21 cellular contexts compared by ENCODE assay signal in the genomic region with DNA sequence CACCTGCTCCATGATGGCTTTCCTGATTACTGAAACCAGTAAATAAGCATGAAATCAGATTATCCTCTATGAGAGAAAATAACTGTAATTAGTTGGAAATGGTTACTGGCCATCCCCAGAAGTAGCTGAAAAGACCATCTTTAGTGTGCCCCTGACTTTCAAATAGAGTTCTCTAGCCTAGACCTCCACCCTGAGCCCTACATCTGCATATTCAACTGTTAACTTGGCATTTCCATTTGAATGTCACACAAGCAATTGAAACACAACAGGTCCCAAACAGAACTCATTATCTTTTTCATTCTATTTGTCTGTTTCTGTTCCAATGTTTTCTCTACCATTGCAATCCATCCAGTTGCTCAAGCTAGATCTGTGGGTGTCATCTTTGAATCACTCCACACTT.
DNase-seq lines count a peak whose midpoint lies in the region; ATAC-seq, FAIRE-seq and TF ChIP-seq lines count a peak whose summit lies in the region.
"Had no signal": no experiment of that assay in that cellular context is flagged by ENCODE, and none has a peak within 500 bp of the region (broad histone marks: within the 10 kb centered on the region; RNA-seq: fewer than 3 reads in every experiment).

No MANE protein-coding gene starts in this region.

- no peaks in the 10 kb centered on the region for H3K4me1 Mint-ChIP-seq in astrocyte (ENCODE audit: low read depth, unreplicated experiment)
- H3K4me1 Mint-ChIP-seq: CD14-positive monocyte; CD8-positive, alpha-beta memory T cell; IgD-negative memory B cell had no signal

- H3K36me3 ChIP-seq in A673 (ENCODE audit: insufficient read depth, low read length, poor library complexity, severe bottlenecking) (no peaks in the 10 kb centered on the region), HUES6 (ENCODE audit: control insufficient read depth, insufficient read depth, low read length) (no peaks in the 10 kb centered on the region), astrocyte (ENCODE audit: insufficient read depth, low read length) (no peaks in the 10 kb centered on the region), iPS-20b (ENCODE audit: insufficient read depth, low read depth, low read length) (no peaks in the 10 kb centered on the region)

- peak; percentile 55 for FAIRE-seq in astrocyte (lab: Jason Lieb, UNC)
- FAIRE-seq: GM12892, GM19239 had no signal

- H3K4me1 ChIP-seq in A673 (ENCODE audit: insufficient read depth, low read length, poor library complexity, severe bottlenecking) (peaks cover 7% of the 10 kb centered on the region), HUES6 (ENCODE audit: control insufficient read depth, insufficient read depth, low read length) (peaks cover 29% of the 10 kb centered on the region), astrocyte (ENCODE audit: insufficient read depth, low read length) (no peaks in the 10 kb centered on the region), iPS-20b (ENCODE audit: insufficient read depth, low read length) (peaks cover 9% of the 10 kb centered on the region; the same call in 1 of the 2 replicates)
- H3K4me1 ChIP-seq: Caco-2 had no signal

- intact Hi-C loops in A673 (cut with micrococcal nuclease; ENCODE audit: unreplicated experiment) = no loop called here

- H3K9ac ChIP-seq in HUES6 (ENCODE audit: low read length) (no peak overlapping the region), astrocyte (ENCODE audit: low read length) (no peak overlapping the region), iPS-20b (ENCODE audit: low read depth, low read length) (no peak overlapping the region)

- no peaks in the 10 kb centered on the region for H3K9me3 ChIP-seq in A673 (ENCODE audit: low read depth, low read length, poor library complexity, severe bottlenecking)
- no peaks in the 10 kb centered on the region for H3K9me3 ChIP-seq in HUES6 (ENCODE audit: control insufficient read depth, insufficient read depth, low read depth, low read length)
- H3K9me3 ChIP-seq in astrocyte (ENCODE audit: insufficient read depth, low read depth, low read length) = no peaks in the 10 kb centered on the region
- no peaks in the 10 kb centered on the region for H3K9me3 ChIP-seq in iPS-20b (ENCODE audit: insufficient read depth, low read depth, low read length)
- H3K9me3 ChIP-seq: Caco-2 had no signal

- no peaks in the 10 kb centered on the region for H4K20me1 ChIP-seq in astrocyte (ENCODE audit: insufficient read depth, low read length)

- H3K9me3 Mint-ChIP-seq in astrocyte (ENCODE audit: unreplicated experiment) = no peaks in the 10 kb centered on the region
- H3K9me3 Mint-ChIP-seq: HFFc6, IgD-negative memory B cell had no signal

- ATAC-seq in HG02759 (IDR thresholded peaks at IDR 0.05; ENCODE audit: unreplicated experiment) = no peak

- H3K27me3 ChIP-seq in A673 (replicated peaks; ENCODE audit: insufficient read depth, low read depth, low read length, poor library complexity) (no peaks in the 10 kb centered on the region), HUES6 (ENCODE audit: control insufficient read depth, insufficient read depth, low read length) (no peaks in the 10 kb centered on the region), astrocyte (ENCODE audit: insufficient read depth, low read length) (no peaks in the 10 kb centered on the region), iPS-20b (ENCODE audit: insufficient read depth, low read length) (no peaks in the 10 kb centered on the region)

- H3K27ac Mint-ChIP-seq in astrocyte (ENCODE audit: unreplicated experiment) = no peak overlapping the region
- H3K27ac Mint-ChIP-seq: CD14-positive monocyte, HFFc6, IgD-negative memory B cell had no signal

- DNase-seq in A673 (ENCODE audit: low spot score) (peak; percentile 51), astrocyte (ENCODE audit: low read depth) (no peak), H4 (ENCODE audit: low spot score) (no peak), islet precursor cell (no peak), GM20000 (ENCODE audit: low spot score) (no peak)
- DNase-seq: 8988T; Caco-2; CD8-positive, alpha-beta memory T cell; DND-41; GDM1; HCEC 1CT; KG1 had no signal

- BruUV-seq in A673 (replicated peaks; lab: Mats Ljungman, UMichigan) = no TSS peak

- H3K4me3 Mint-ChIP-seq in astrocyte (ENCODE audit: unreplicated experiment) = no peak overlapping the region
- H3K4me3 Mint-ChIP-seq: CD14-positive monocyte; CD8-positive, alpha-beta memory T cell; HFFc6; IgD-negative memory B cell had no signal

- H3K4me2 ChIP-seq in astrocyte (ENCODE audit: low read length) = no peak overlapping the region

- no peak for TF ChIP-seq CTCF in A673 (conservative IDR thresholded peaks at IDR 0.05; ENCODE audit: low read depth, low read length)
- no peak for TF ChIP-seq CTCF in astrocyte (IDR thresholded peaks at IDR 0.05; ENCODE audit: insufficient read depth, low read depth, low read length)
- no peak for TF ChIP-seq CTCF in GM20000 (IDR thresholded peaks at IDR 0.05; ENCODE audit: extremely low read depth, missing control alignments)

- H3K27ac ChIP-seq in A673 (ENCODE audit: low read depth, low read length, poor library complexity, severe bottlenecking) (peak overlapping the region; percentile 49), HUES6 (ENCODE audit: low read depth, low read length) (0 out of 2 replicates have a peak overlapping the region, but pooled peaks have one; percentile 16), astrocyte (ENCODE audit: low read depth, low read length) (no peak overlapping the region), iPS-20b (ENCODE audit: low read length) (no peak overlapping the region)
- H3K27ac ChIP-seq: HL-60 had no signal

- H2AFZ ChIP-seq in astrocyte (ENCODE audit: low read depth, low read length) = no peak overlapping the region

- H3K79me2 ChIP-seq in astrocyte (ENCODE audit: insufficient read depth, low read length) = no peaks in the 10 kb centered on the region

- H3K27me3 Mint-ChIP-seq in astrocyte (ENCODE audit: low read depth, unreplicated experiment) = no peaks in the 10 kb centered on the region
- H3K27me3 Mint-ChIP-seq: IgD-negative memory B cell had no signal

- H3K36me3 Mint-ChIP-seq in astrocyte (ENCODE audit: low read depth, unreplicated experiment) = no peaks in the 10 kb centered on the region
- H3K36me3 Mint-ChIP-seq: CD14-positive monocyte; CD8-positive, alpha-beta memory T cell; IgD-negative memory B cell had no signal

- CTCF ChIA-PET in A673 (lab: Charles Lee) = no interaction called here

- H3K4me3 ChIP-seq in A673 (ENCODE audit: low read depth, low read length, poor library complexity, severe bottlenecking) = no peak overlapping the region
- H3K4me3 ChIP-seq in HUES6 (ENCODE audit: low read depth, low read length) = no peak overlapping the region
- H3K4me3 ChIP-seq in astrocyte (ENCODE audit: insufficient read depth, low read depth, low read length) = no peak overlapping the region
- peak overlapping the region; percentile 35; the same call in 1 of the 2 replicates for H3K4me3 ChIP-seq in iPS-20b (ENCODE audit: low read length)

- POLR2A ChIA-PET in A673 (lab: Charles Lee; ENCODE audit: low non-redundant PET) = no interaction called here

Comparison
In these comparisons a context has a peak if more than half of its experiments do, and no peak if none do; other contexts are left out.
1. H3K27ac ChIP-seq: peak in A673 (single experiment) and HUES6 (single experiment); none in astrocyte (single experiment) and iPS-20b (single experiment).